Comparison of ENCODE assay signal across 19 cellular contexts in genomic region chr1:168792142-168792541, GRCh38.
DNase-seq lines count a peak whose midpoint lies in the region; ATAC-seq and TF ChIP-seq lines count a peak whose summit lies in the region.
"Had no signal": no experiment of that assay in that cellular context is flagged by ENCODE, and none has a peak within 500 bp of the region (broad histone marks: within the 10 kb centered on the region; RNA-seq: fewer than 3 reads in every experiment).

No MANE protein-coding gene starts in this region.

- peak overlapping the region; percentile 15; the same call in 1 of the 2 replicates for H3K4me2 ChIP-seq in BLaER1
- H3K4me2 ChIP-seq: A549 had no signal

- no peaks in the 10 kb centered on the region for H4K20me1 ChIP-seq in BLaER1

- ATAC-seq in GM19351 (IDR thresholded peaks at IDR 0.05; ENCODE audit: unreplicated experiment): peak; percentile 60
- ATAC-seq: A549 had no signal

- H3K4me1 Mint-ChIP-seq in activated naive CD4-positive, alpha-beta T cell treated with anti-CD3 and anti-CD28 coated beads, Interleukin-2, amount 10 ng/mL, durations not matched to agents 7 days and 5 days: no peaks in the 10 kb centered on the region
- H3K4me1 Mint-ChIP-seq: CD4-positive, CD25-positive, alpha-beta regulatory T cell had no signal

- no peaks in the 10 kb centered on the region for H3K36me3 ChIP-seq in BLaER1
- H3K36me3 ChIP-seq: BE2C, SJSA1 had no signal

- peaks cover 17% of the 10 kb centered on the region for H3K27me3 Mint-ChIP-seq in activated naive CD4-positive, alpha-beta T cell treated with anti-CD3 and anti-CD28 coated beads, Interleukin-2, amount 10 ng/mL, durations not matched to agents 7 days and 5 days

- H3K27ac ChIP-seq in BLaER1: no peak overlapping the region
- H3K27ac ChIP-seq: A549, SJSA1 had no signal

- H3K4me1 ChIP-seq in BLaER1: peaks cover 13% of the 10 kb centered on the region
- H3K4me1 ChIP-seq: A549, SJSA1 had no signal

- CTCF ChIA-PET in activated naive CD4-positive, alpha-beta T cell treated with anti-CD3 and anti-CD28 coated beads, Interleukin-2, amount 10 ng/mL, durations not matched to agents 7 days and 5 days (lab: Charles Lee): no interaction called here

- no peaks in the 10 kb centered on the region for H3K9me3 ChIP-seq in BLaER1
- H3K9me3 ChIP-seq: A549, BE2C, SJSA1 had no signal

- H3K4me3 ChIP-seq in BLaER1 (no peak overlapping the region), GM12865 (ENCODE audit: low read depth, low read length) (no peak overlapping the region)
- H3K4me3 ChIP-seq: A549, SJSA1 had no signal

- H3K36me3 Mint-ChIP-seq in activated naive CD4-positive, alpha-beta T cell treated with anti-CD3 and anti-CD28 coated beads, Interleukin-2, amount 10 ng/mL, durations not matched to agents 7 days and 5 days: no peaks in the 10 kb centered on the region
- H3K36me3 Mint-ChIP-seq: CD4-positive, CD25-positive, alpha-beta regulatory T cell had no signal

- no peak overlapping the region for H3K9ac ChIP-seq in BLaER1

- peak; percentile 53 for DNase-seq in GM12865 (ENCODE audit: low read depth)
- DNase-seq in left kidney (ENCODE audit: low read depth, low spot score): peak; percentile 10
- no peak for DNase-seq in activated naive CD4-positive, alpha-beta T cell treated with anti-CD3 and anti-CD28 coated beads, Interleukin-2, amount 10 ng/mL, durations not matched to agents 7 days and 5 days
- DNase-seq in NCI-H748 (lab: John Stamatoyannopoulos, UW; ENCODE audit: unreplicated experiment): no peak
- DNase-seq in middle frontal gyrus (ENCODE audit: extremely low spot score, low spot score): no peak
- DNase-seq: BE2C; CD4-positive, CD25-positive, alpha-beta regulatory T cell; DMS79; Karpas-422; NCI-H1694; NCI-H2081; NCI-H2171; NCI-H345; NCI-H524; OCI-M1 had no signal

- no peak for TF ChIP-seq CTCF in GM12865 (IDR thresholded peaks at IDR 0.05; ENCODE audit: insufficient read depth, low read depth, low read length, missing control alignments)

- no peak overlapping the region for H3K4me3 Mint-ChIP-seq in activated naive CD4-positive, alpha-beta T cell treated with anti-CD3 and anti-CD28 coated beads, Interleukin-2, amount 10 ng/mL, durations not matched to agents 7 days and 5 days
- H3K4me3 Mint-ChIP-seq: CD4-positive, CD25-positive, alpha-beta regulatory T cell had no signal

- H3K27me3 ChIP-seq in BLaER1: no peaks in the 10 kb centered on the region
- H3K27me3 ChIP-seq: BE2C had no signal

- no peaks in the 10 kb centered on the region for H3K9me3 Mint-ChIP-seq in activated naive CD4-positive, alpha-beta T cell treated with anti-CD3 and anti-CD28 coated beads, Interleukin-2, amount 10 ng/mL, durations not matched to agents 7 days and 5 days

- H3K27ac Mint-ChIP-seq in activated naive CD4-positive, alpha-beta T cell treated with anti-CD3 and anti-CD28 coated beads, Interleukin-2, amount 10 ng/mL, durations not matched to agents 7 days and 5 days: no peak overlapping the region

Comparison
In these comparisons a context has a peak if more than half of its experiments do, and no peak if none do; other contexts are left out.
1. DNase-seq: peak in GM12865 (single experiment) and left kidney (single experiment); none in activated naive CD4-positive, alpha-beta T cell treated with anti-CD3 and anti-CD28 coated beads, Interleukin-2, amount 10 ng/mL, durations not matched to agents 7 days and 5 days (single experiment), NCI-H748 (single experiment) and middle frontal gyrus (single experiment).